In the genomic region with DNA sequence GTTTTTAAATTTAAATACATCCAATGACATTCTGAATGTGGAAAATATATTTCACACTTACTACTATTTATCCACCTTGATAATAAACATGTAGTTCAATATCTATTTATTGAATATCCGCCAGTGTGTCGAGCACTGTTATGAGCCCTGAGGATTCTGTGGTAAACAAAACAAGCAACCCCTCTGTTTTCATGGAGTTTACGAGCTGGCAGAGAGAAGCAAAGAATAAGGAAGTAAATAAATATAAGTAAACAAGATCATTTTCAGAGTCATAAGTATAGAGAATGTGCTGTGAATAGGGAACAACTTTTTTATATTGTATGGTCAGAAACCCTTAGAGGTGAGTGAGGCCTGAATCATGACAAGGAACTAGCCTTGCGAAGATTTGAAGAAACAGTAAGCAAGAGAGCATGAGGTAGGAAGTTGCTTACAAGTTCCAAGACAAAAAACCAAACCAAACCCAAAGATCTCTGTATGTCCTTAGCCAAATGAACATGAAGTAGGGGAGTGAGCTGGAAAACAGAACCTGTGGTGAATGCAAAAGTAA, we compare ENCODE assay signal across 22 cellular contexts.
"Had no signal": no experiment of that assay in that cellular context is flagged by ENCODE, and none has a peak within 500 bp of the region (broad histone marks: within the 10 kb centered on the region; RNA-seq: fewer than 3 reads in every experiment).

No MANE protein-coding gene starts in this region.

- H3K27ac ChIP-seq: brain microvascular endothelial cell, cardiac muscle cell, Peyer's patch had no signal

- DNase-seq: activated B cell treated with CpG ODN at 0.5 μM for 24 hours; activated CD4-positive, alpha-beta T cell treated with anti-CD3 and anti-CD28 coated beads for 1 hour; activated CD4-positive, alpha-beta T cell treated with anti-CD3 and anti-CD28 coated beads, Interleukin-2, amount 10 ng/mL, durations not matched to agents 24 days and 14 days; activated CD4-positive, alpha-beta T cell treated with anti-CD3 and anti-CD28 coated beads, Interleukin-2, amount 50 U/mL, for 48 hours; activated CD8-positive, alpha-beta memory T cell treated with anti-CD3 and anti-CD28 coated beads, Interleukin-2, amount 10 ng/mL, durations not matched to agents 7 days and 5 days; activated effector memory CD4-positive, alpha-beta T cell treated with Interleukin-2 at 50 U/mL for 16 hours; activated naive CD4-positive, alpha-beta T cell; activated naive CD8-positive, alpha-beta T cell treated with anti-CD3 and anti-CD28 coated beads, Interleukin-2, amount 50 U/mL, for 24 hours; activated T-cell treated with anti-CD3 and anti-CD28 coated beads, Interleukin-2, amount 50 U/mL, for 24 hours; amniotic stem cell; brain microvascular endothelial cell; Karpas-422; NCI-H1048; NCI-H146; NCI-H187 treated with DMSO at 0.1 percent for 48 hours; NCI-H2081 treated with DMSO at 0.1 percent for 48 hours; NCI-H446; NCI-H524; Peyer's patch; SHP77 had no signal

- ATAC-seq: activated CD8-positive, alpha-beta memory T cell treated with anti-CD3 and anti-CD28 coated beads, Interleukin-2, amount 10 ng/mL, durations not matched to agents 7 days and 5 days; activated naive CD4-positive, alpha-beta T cell treated with anti-CD3 and anti-CD28 coated beads, Interleukin-2, amount 50 U/mL, for 72 hours; activated naive CD8-positive, alpha-beta T cell treated with anti-CD3 and anti-CD28 coated beads, Interleukin-2, amount 50 U/mL, for 24 hours had no signal
